In the genomic region with DNA sequence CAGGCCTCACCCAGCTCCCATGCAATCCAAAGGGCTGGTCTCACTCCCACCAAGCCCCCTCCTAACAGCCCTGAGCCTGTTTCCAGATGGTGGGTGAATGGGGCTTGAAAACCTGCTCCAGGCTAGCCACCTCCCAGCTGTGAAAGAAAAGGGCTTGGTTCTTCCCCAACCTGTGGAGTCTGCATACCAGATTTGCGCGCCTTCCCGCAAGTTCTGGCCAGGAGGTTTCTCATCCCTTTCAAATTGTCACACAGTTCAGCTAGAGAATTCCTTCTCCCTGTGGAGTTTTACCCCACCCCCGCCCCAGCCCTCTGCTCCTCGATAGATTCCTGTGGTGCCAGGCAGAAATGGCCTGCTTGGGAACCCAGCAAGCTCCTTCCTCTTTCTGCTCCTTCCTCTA, we compare ENCODE assay signal across 28 cellular contexts.
DNase-seq lines count a peak whose midpoint lies in the region; ATAC-seq lines count a peak whose summit lies in the region.
"Had no signal": no experiment of that assay in that cellular context is flagged by ENCODE, and none has a peak within 500 bp of the region (broad histone marks: within the 10 kb centered on the region; RNA-seq: fewer than 3 reads in every experiment).

No MANE protein-coding gene starts in this region.

- H3K9me3 ChIP-seq in NT2/D1 (ENCODE audit: insufficient read depth, low read length) (no peaks in the 10 kb centered on the region), ectodermal cell (ENCODE audit: control insufficient read depth, low read length) (no peaks in the 10 kb centered on the region)
- H3K9me3 ChIP-seq: BLaER1 had no signal

- no peaks in the 10 kb centered on the region for H3K27me3 ChIP-seq in NT2/D1 (ENCODE audit: insufficient read depth, insufficient read length)
- no peaks in the 10 kb centered on the region for H3K27me3 ChIP-seq in ectodermal cell (ENCODE audit: control insufficient read depth, insufficient read depth, low read length, poor library complexity, severe bottlenecking)
- H3K27me3 ChIP-seq: BLaER1 had no signal

- WGBS in ectodermal cell, 2 experiments = 38 to 52% methylated on average over 5 of the region's 5 CpGs

- H3K4me1 ChIP-seq in NT2/D1 (ENCODE audit: insufficient read depth, insufficient read length) (no peaks in the 10 kb centered on the region), ectodermal cell (ENCODE audit: control insufficient read depth, insufficient read depth, low read length) (no peaks in the 10 kb centered on the region)
- H3K4me1 ChIP-seq: BLaER1 had no signal

- ATAC-seq in HG03378 (IDR thresholded peaks at IDR 0.05; ENCODE audit: unreplicated experiment) (no peak), HG03565 (IDR thresholded peaks at IDR 0.05; ENCODE audit: unreplicated experiment) (no peak)
- ATAC-seq: HCT116 had no signal

- H3K36me3 ChIP-seq in NT2/D1 (ENCODE audit: insufficient read depth, insufficient read length, low read length) (no peaks in the 10 kb centered on the region), ectodermal cell (ENCODE audit: control insufficient read depth, insufficient read depth, low read length) (no peaks in the 10 kb centered on the region)
- H3K36me3 ChIP-seq: BLaER1 had no signal

- peak; percentile 2 for DNase-seq in ELF-1 (ENCODE audit: low read depth, low spot score)
- peak; percentile 32 for DNase-seq in NT2/D1 (ENCODE audit: low read depth, low spot score)
- DNase-seq in kidney tubule cell (ENCODE audit: low spot score) = peak; percentile 4
- no peak for DNase-seq in activated CD8-positive, alpha-beta memory T cell treated with anti-CD3 and anti-CD28 coated beads for 24 hours
- no peak for DNase-seq in HK-2 (ENCODE audit: unreplicated experiment)
- DNase-seq: ACHN; CD4-positive, alpha-beta T cell; COR-L47; DMS 273 treated with DMSO at 0.1 percent for 48 hours; DMS79 treated with DMSO at 0.1 percent for 48 hours; GM23248; MV-4-11; NCI-H1105 treated with DMSO at 0.1 percent for 48 hours; NCI-H1694; NCI-H2081 treated with DMSO at 0.1 percent for 48 hours; NCI-H2171 treated with DMSO at 0.1 percent for 48 hours; NCI-H446; NCI-H526; SHP77 treated with DMSO at 0.1 percent for 48 hours had no signal

- H3K27ac ChIP-seq in ectodermal cell (ENCODE audit: insufficient read depth, low read depth, low read length, poor library complexity, severe bottlenecking) = peak overlapping the region; percentile 11
- H3K27ac ChIP-seq: 22Rv1, BLaER1, GM23248, KMS-11, RWPE1, SK-N-MC had no signal

- H3K4me3 ChIP-seq in NT2/D1 (ENCODE audit: insufficient read length, low read depth) (no peak overlapping the region), ectodermal cell (ENCODE audit: insufficient read depth, low read depth, low read length) (no peak overlapping the region)
- H3K4me3 ChIP-seq: BLaER1, GM23248, SK-N-MC had no signal

- H3K9ac ChIP-seq in NT2/D1 (ENCODE audit: insufficient read length, low read depth) = no peak overlapping the region
- H3K9ac ChIP-seq: BLaER1, GM23248, KMS-11 had no signal

Comparison
In these comparisons a context has a peak if more than half of its experiments do, and no peak if none do; other contexts are left out.
1. DNase-seq: peak in ELF-1 (single experiment), NT2/D1 (single experiment) and kidney tubule cell (single experiment); none in activated CD8-positive, alpha-beta memory T cell treated with anti-CD3 and anti-CD28 coated beads for 24 hours (single experiment) and HK-2 (single experiment).